In the genomic region with DNA sequence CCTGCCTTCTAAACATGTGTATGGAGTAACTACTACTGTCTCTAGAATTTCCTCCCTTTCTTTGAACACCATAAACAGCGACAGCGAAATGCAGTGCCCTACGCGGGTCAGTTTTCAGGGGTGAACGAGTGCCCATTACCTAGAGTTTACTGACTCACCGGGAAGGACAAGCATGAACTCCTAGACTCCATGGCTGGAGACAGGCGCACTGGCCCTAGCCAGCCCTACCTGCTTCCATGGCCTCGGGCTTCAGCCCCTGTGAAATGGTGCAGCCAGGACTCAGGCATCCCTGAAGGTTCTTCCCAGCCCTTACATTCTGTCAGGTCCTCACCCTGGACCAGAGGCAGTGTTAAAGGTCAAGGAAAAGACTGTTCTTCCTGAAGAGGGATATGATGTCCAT, we compare ENCODE assay signal across 16 cellular contexts. TPM values are rescaled to one million over a fixed set of nuclear protein-coding genes. Genes with fewer than 3 reads are reported as not detected.
DNase-seq lines count a peak whose midpoint lies in the region; ATAC-seq and TF ChIP-seq lines count a peak whose summit lies in the region.
"Had no signal": no experiment of that assay in that cellular context is flagged by ENCODE, and none has a peak within 500 bp of the region (broad histone marks: within the 10 kb centered on the region; RNA-seq: fewer than 3 reads in every experiment).

No MANE protein-coding gene starts in this region.

- H3K9me3 ChIP-seq in BLaER1 treated with 17β-estradiol and CSF1 and Interleukin-3, amounts not matched to agents 10 nM and 100 nM (replicated peaks in 1 of 11): no peaks in the 10 kb centered on the region
- H3K9me3 ChIP-seq in HEK293 (ENCODE audit: control insufficient read depth, insufficient read depth, low read depth, low read length): no peaks in the 10 kb centered on the region
- H3K9me3 ChIP-seq in effector memory CD4-positive, alpha-beta T cell (ENCODE audit: control insufficient read depth, low read length): no peaks in the 10 kb centered on the region
- H3K9me3 ChIP-seq: tibial artery had no signal

- H3K9me3 Mint-ChIP-seq in progenitor cell of endocrine pancreas (ENCODE audit: low read depth): no peaks in the 10 kb centered on the region
- H3K9me3 Mint-ChIP-seq: activated T-helper 1 cell treated with anti-CD3 and anti-CD28 coated beads, Interleukin-12 subunit alpha, Interleukin-12 subunit beta, Interleukin-2, Interleukin-4 antibody, amounts not matched to agents 30 ng/mL and 10 ng/mL and 1 ng/mL, durations not matched to agents 14 hours and 24 hours and 36 hours had no signal

- H3K27me3 Mint-ChIP-seq in progenitor cell of endocrine pancreas: no peaks in the 10 kb centered on the region

- peaks cover 30% of the 10 kb centered on the region for H3K4me1 Mint-ChIP-seq in progenitor cell of endocrine pancreas (ENCODE audit: low read depth)

- H3K4me2 ChIP-seq in BLaER1 treated with 17β-estradiol and CSF1 and Interleukin-3, amounts not matched to agents 10 nM and 100 nM: peak overlapping the region; percentile 72 to 91 (median 86)

- peaks cover 71 to 96% (median 93%) of the 10 kb centered on the region in 10 experiments for H3K4me1 ChIP-seq in BLaER1 treated with 17β-estradiol and CSF1 and Interleukin-3, amounts not matched to agents 10 nM and 100 nM
- H3K4me1 ChIP-seq in HEK293 (ENCODE audit: control insufficient read depth, insufficient read depth, low read length): peaks cover 9% of the 10 kb centered on the region
- H3K4me1 ChIP-seq in effector memory CD4-positive, alpha-beta T cell (ENCODE audit: control insufficient read depth, insufficient read depth, low read length, poor library complexity, severe bottlenecking): peaks cover 27% of the 10 kb centered on the region

- peaks cover 94 to 100% (median 98%) of the 10 kb centered on the region in 11 experiments for H4K20me1 ChIP-seq in BLaER1 treated with 17β-estradiol and CSF1 and Interleukin-3, amounts not matched to agents 10 nM and 100 nM

- CTCF ChIA-PET in HEK293 (lab: Yijun Ruan, JAX): interaction anchor here (0.9 to 7.1 kb wide), 4 partner anchors 10 to 165 kb away, joined by 3 to 63 read pairs (median 16); no protein-coding TSS in a partner anchor

- peak overlapping the region in 8 of 11 experiments; percentile 41 to 65 (median 60); a peak in 11 of 22 replicates for H3K27ac ChIP-seq in BLaER1 treated with 17β-estradiol and CSF1 and Interleukin-3, amounts not matched to agents 10 nM and 100 nM
- H3K27ac ChIP-seq in HEK293 (ENCODE audit: extremely low read depth, low read depth, low read length): peak overlapping the region; percentile 52; the same call in 1 of the 2 replicates
- peak overlapping the region; percentile 18 for H3K27ac ChIP-seq in effector memory CD4-positive, alpha-beta T cell (ENCODE audit: insufficient read depth, low read length, poor library complexity, severe bottlenecking)

- POLR2A ChIA-PET in HEK293 (lab: Yijun Ruan, JAX): interaction anchor here (0.6 kb wide), 1 partner anchor 561 kb away, joined by 4 read pairs; a partner anchor contains a TSS

- TF ChIP-seq CTCF in HEK293 (tag by site-specific recombination; IDR thresholded peaks at IDR 0.05) (no peak), progenitor cell of endocrine pancreas (IDR thresholded peaks at IDR 0.05; ENCODE audit: unreplicated experiment) (no peak)

- H3K36me3 Mint-ChIP-seq in progenitor cell of endocrine pancreas (ENCODE audit: insufficient read depth): no peaks in the 10 kb centered on the region

- peaks cover 37 to 86% (median 58%) of the 10 kb centered on the region in 11 experiments for H3K36me3 ChIP-seq in BLaER1 treated with 17β-estradiol and CSF1 and Interleukin-3, amounts not matched to agents 10 nM and 100 nM
- peaks cover 0 to 52% of the 10 kb centered on the region in 2 experiments; a peak in 1 of 3 replicates for H3K36me3 ChIP-seq in HEK293 (ENCODE audit: control insufficient read depth in 2 of 2, insufficient read depth in 1 of 2, low read length in 2 of 2)
- peaks cover 19% of the 10 kb centered on the region for H3K36me3 ChIP-seq in effector memory CD4-positive, alpha-beta T cell (ENCODE audit: control insufficient read depth, insufficient read depth, low read length)

- ATAC-seq in GM18517 (IDR thresholded peaks at IDR 0.05; ENCODE audit: unreplicated experiment) (no peak), left lobe of liver (no peak)

- peak overlapping the region in 10 of 11 experiments; percentile 20 to 66 (median 59); a peak in 14 of 22 replicates for H3K9ac ChIP-seq in BLaER1 treated with 17β-estradiol and CSF1 and Interleukin-3, amounts not matched to agents 10 nM and 100 nM

- H3K4me3 Mint-ChIP-seq in progenitor cell of endocrine pancreas (ENCODE audit: low read depth): no peak overlapping the region
- H3K4me3 Mint-ChIP-seq: activated T-helper 1 cell treated with anti-CD3 and anti-CD28 coated beads, Interleukin-12 subunit alpha, Interleukin-12 subunit beta, Interleukin-2, Interleukin-4 antibody, amounts not matched to agents 30 ng/mL and 10 ng/mL and 1 ng/mL, durations not matched to agents 14 hours and 24 hours and 36 hours had no signal

- H3K4me3 ChIP-seq in BLaER1 treated with 17β-estradiol and CSF1 and Interleukin-3, amounts not matched to agents 10 nM and 100 nM: no peak overlapping the region
- no peak overlapping the region for H3K4me3 ChIP-seq in HEK293 (ENCODE audit: low read depth, low read length)
- H3K4me3 ChIP-seq in effector memory CD4-positive, alpha-beta T cell (ENCODE audit: insufficient read depth, low read depth, low read length, poor library complexity, severe bottlenecking): no peak overlapping the region
- H3K4me3 ChIP-seq: tibial artery had no signal

- no peaks in the 10 kb centered on the region for H3K27me3 ChIP-seq in BLaER1 treated with 17β-estradiol and CSF1 and Interleukin-3, amounts not matched to agents 10 nM and 100 nM
- no peaks in the 10 kb centered on the region for H3K27me3 ChIP-seq in effector memory CD4-positive, alpha-beta T cell (replicated peaks; ENCODE audit: control insufficient read depth, insufficient read depth, low read length, poor library complexity, severe bottlenecking)
- H3K27me3 ChIP-seq: tibial artery had no signal

- peak overlapping the region; percentile 76 for H3K27ac Mint-ChIP-seq in progenitor cell of endocrine pancreas

- no peak for DNase-seq in effector memory CD4-positive, alpha-beta T cell
- DNase-seq in progenitor cell of endocrine pancreas (ENCODE audit: low spot score, unreplicated experiment) (no peak), NCI-H2107 treated with DMSO at 0.1 percent for 48 hours (lab: John Stamatoyannopoulos, UW; ENCODE audit: unreplicated experiment) (no peak), hippocampal formation (lab: John Stamatoyannopoulos, UW) (no peak), left lobe of liver (ENCODE audit: low spot score) (no peak)
- DNase-seq: EL, midbrain, NCI-H1694 treated with DMSO at 0.1 percent for 48 hours, NCI-H524, RPMI8226, T-helper 2 cell, tibial artery had no signal

TF ChIP-seq in HEK293, 187 proteins besides CTCF, POLR2A, EP300 and RAD21:
- TF ChIP-seq ZNF324 (tag by site-specific recombination; IDR thresholded peaks at IDR 0.05) (no peak), KLF9 (tag by site-specific recombination; IDR thresholded peaks at IDR 0.05; ENCODE audit: low read depth) (no peak), ZNF48 (tag by site-specific recombination; IDR thresholded peaks at IDR 0.05) (no peak), ZNF391 (tag by site-specific recombination; IDR thresholded peaks at IDR 0.05; ENCODE audit: borderline replicate concordance, low read depth) (no peak), GLI2 (tag by site-specific recombination; IDR thresholded peaks at IDR 0.05; ENCODE audit: borderline replicate concordance, low read depth) (no peak), ZNF174 (tag by site-specific recombination; IDR thresholded peaks at IDR 0.05) (no peak), ZNF830 (tag by site-specific recombination; IDR thresholded peaks at IDR 0.05; ENCODE audit: low read depth) (no peak), ZNF561 (tag by site-specific recombination; IDR thresholded peaks at IDR 0.05; ENCODE audit: borderline replicate concordance) (no peak), ZSCAN23 (tag by site-specific recombination; IDR thresholded peaks at IDR 0.05) (no peak), ZNF114 (tag by site-specific recombination; IDR thresholded peaks at IDR 0.05) (no peak), ZEB2 (tag by site-specific recombination; IDR thresholded peaks at IDR 0.05) (no peak)
- TF ChIP-seq, protein P1, sequence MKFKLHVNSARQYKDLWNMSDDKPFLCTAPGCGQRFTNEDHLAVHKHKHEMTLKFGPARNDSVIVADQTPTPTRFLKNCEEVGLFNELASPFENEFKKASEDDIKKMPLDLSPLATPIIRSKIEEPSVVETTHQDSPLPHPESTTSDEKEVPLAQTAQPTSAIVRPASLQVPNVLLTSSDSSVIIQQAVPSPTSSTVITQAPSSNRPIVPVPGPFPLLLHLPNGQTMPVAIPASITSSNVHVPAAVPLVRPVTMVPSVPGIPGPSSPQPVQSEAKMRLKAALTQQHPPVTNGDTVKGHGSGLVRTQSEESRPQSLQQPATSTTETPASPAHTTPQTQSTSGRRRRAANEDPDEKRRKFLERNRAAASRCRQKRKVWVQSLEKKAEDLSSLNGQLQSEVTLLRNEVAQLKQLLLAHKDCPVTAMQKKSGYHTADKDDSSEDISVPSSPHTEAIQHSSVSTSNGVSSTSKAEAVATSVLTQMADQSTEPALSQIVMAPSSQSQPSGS (tag by site-specific recombination; IDR thresholded peaks at IDR 0.05; ENCODE audit: low read depth): no peak
TF ChIP-seq in HEK293: peak in this region for 0.

RNA-seq across cellular contexts. Expression of a gene that starts 8.5 kb away (rescaled TPM):
- total RNA-seq in progenitor cell of endocrine pancreas: 99.9 and 106 TPM in 2 replicates
- total RNA-seq in left lobe of liver: 22.8 TPM

RNA-seq across cellular contexts. Expression of a gene that starts 55.4 kb away (rescaled TPM):
- total RNA-seq in progenitor cell of endocrine pancreas: 22.1 and 22.5 TPM in 2 replicates
- 11.5 TPM for total RNA-seq in left lobe of liver
